11 cellular contexts compared by ENCODE assay signal in the genomic region with DNA sequence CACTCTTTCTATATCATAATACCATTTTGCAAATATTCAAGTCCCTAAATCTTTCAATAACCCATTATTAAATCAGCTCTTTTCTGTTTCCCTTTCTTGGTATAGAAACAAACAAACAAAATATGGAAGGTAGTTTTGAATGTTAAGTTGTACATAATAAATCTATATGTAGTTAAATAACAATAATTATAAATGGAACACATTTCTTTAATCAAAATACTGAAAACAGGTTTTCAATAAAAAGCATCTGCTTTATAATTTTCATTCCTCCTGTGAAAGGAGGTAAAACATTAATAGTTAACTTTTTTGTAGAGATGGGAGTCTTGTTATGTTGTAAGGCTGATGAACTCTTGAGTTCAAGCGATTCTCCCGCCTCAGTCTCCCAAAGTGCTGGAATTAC.
"Had no signal": no experiment of that assay in that cellular context is flagged by ENCODE, and none has a peak within 500 bp of the region (broad histone marks: within the 10 kb centered on the region; RNA-seq: fewer than 3 reads in every experiment).

No MANE protein-coding gene starts in this region.

- FAIRE-seq: H1, H54 had no signal

- DNase-seq: GM23248, GOT3, H7, H9, HCEC 1CT, HFFc6 had no signal

- H3K4me3 Mint-ChIP-seq: GM23338, H9, HFFc6 had no signal

- H3K27ac Mint-ChIP-seq: GM23338, H9, HFFc6 had no signal

- H2AFZ ChIP-seq: GM23248, GM23338 had no signal

- ATAC-seq: GM23338, HCT116 had no signal

- H3K4me2 ChIP-seq: GM23338 had no signal

- H3K36me3 ChIP-seq: HAP-1 had no signal

- H3K9me3 ChIP-seq: HAP-1 had no signal

- H3K9ac ChIP-seq: GM23248 had no signal

- H3K4me1 ChIP-seq: HAP-1 had no signal

- H3K4me3 ChIP-seq: GM23248, GM23338, HAP-1 had no signal

- H3K27ac ChIP-seq: GM23248 had no signal

- H3K9me3 Mint-ChIP-seq: GM23338, H9, HFFc6 had no signal

- H3K4me1 Mint-ChIP-seq: GM23338, H9 had no signal
